1 cellular context compared by ENCODE assay signal in the genomic region with DNA sequence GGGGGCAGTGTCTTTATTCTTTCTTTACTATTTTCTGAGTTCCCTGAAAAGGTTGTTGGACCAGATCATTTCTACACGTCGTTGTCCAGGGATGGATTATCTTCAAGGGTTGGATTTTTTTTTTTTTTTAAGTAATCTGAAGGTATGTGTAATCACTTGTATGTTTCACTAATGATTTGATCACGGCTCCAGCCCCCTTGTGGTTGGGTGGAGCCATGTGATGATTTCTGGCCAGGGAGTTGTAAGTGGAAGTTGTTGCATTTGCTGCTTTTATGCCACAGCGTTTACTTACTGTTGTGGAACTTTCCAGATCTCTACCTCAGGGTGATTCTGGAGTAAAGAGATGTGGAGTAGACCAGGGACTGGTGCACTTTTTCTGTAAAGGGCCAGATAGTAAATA.
TF ChIP-seq lines count a peak whose summit lies in the region.

No MANE protein-coding gene starts in this region.

TF ChIP-seq in H1, 55 proteins besides CTCF, POLR2A, EP300 and RAD21:
- TF ChIP-seq SIRT6 (IDR thresholded peaks at IDR 0.05; ENCODE audit: low read length) = no peak
- no peak for TF ChIP-seq EGR1 (IDR thresholded peaks at IDR 0.05; ENCODE audit: borderline replicate concordance, low read depth, low read length)
- TF ChIP-seq, protein P1, sequence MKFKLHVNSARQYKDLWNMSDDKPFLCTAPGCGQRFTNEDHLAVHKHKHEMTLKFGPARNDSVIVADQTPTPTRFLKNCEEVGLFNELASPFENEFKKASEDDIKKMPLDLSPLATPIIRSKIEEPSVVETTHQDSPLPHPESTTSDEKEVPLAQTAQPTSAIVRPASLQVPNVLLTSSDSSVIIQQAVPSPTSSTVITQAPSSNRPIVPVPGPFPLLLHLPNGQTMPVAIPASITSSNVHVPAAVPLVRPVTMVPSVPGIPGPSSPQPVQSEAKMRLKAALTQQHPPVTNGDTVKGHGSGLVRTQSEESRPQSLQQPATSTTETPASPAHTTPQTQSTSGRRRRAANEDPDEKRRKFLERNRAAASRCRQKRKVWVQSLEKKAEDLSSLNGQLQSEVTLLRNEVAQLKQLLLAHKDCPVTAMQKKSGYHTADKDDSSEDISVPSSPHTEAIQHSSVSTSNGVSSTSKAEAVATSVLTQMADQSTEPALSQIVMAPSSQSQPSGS (IDR thresholded peaks at IDR 0.05; ENCODE audit: low read length) = no peak
- no peak for TF ChIP-seq BACH1 (IDR thresholded peaks at IDR 0.05; ENCODE audit: low read length)
- TF ChIP-seq, protein P2, sequence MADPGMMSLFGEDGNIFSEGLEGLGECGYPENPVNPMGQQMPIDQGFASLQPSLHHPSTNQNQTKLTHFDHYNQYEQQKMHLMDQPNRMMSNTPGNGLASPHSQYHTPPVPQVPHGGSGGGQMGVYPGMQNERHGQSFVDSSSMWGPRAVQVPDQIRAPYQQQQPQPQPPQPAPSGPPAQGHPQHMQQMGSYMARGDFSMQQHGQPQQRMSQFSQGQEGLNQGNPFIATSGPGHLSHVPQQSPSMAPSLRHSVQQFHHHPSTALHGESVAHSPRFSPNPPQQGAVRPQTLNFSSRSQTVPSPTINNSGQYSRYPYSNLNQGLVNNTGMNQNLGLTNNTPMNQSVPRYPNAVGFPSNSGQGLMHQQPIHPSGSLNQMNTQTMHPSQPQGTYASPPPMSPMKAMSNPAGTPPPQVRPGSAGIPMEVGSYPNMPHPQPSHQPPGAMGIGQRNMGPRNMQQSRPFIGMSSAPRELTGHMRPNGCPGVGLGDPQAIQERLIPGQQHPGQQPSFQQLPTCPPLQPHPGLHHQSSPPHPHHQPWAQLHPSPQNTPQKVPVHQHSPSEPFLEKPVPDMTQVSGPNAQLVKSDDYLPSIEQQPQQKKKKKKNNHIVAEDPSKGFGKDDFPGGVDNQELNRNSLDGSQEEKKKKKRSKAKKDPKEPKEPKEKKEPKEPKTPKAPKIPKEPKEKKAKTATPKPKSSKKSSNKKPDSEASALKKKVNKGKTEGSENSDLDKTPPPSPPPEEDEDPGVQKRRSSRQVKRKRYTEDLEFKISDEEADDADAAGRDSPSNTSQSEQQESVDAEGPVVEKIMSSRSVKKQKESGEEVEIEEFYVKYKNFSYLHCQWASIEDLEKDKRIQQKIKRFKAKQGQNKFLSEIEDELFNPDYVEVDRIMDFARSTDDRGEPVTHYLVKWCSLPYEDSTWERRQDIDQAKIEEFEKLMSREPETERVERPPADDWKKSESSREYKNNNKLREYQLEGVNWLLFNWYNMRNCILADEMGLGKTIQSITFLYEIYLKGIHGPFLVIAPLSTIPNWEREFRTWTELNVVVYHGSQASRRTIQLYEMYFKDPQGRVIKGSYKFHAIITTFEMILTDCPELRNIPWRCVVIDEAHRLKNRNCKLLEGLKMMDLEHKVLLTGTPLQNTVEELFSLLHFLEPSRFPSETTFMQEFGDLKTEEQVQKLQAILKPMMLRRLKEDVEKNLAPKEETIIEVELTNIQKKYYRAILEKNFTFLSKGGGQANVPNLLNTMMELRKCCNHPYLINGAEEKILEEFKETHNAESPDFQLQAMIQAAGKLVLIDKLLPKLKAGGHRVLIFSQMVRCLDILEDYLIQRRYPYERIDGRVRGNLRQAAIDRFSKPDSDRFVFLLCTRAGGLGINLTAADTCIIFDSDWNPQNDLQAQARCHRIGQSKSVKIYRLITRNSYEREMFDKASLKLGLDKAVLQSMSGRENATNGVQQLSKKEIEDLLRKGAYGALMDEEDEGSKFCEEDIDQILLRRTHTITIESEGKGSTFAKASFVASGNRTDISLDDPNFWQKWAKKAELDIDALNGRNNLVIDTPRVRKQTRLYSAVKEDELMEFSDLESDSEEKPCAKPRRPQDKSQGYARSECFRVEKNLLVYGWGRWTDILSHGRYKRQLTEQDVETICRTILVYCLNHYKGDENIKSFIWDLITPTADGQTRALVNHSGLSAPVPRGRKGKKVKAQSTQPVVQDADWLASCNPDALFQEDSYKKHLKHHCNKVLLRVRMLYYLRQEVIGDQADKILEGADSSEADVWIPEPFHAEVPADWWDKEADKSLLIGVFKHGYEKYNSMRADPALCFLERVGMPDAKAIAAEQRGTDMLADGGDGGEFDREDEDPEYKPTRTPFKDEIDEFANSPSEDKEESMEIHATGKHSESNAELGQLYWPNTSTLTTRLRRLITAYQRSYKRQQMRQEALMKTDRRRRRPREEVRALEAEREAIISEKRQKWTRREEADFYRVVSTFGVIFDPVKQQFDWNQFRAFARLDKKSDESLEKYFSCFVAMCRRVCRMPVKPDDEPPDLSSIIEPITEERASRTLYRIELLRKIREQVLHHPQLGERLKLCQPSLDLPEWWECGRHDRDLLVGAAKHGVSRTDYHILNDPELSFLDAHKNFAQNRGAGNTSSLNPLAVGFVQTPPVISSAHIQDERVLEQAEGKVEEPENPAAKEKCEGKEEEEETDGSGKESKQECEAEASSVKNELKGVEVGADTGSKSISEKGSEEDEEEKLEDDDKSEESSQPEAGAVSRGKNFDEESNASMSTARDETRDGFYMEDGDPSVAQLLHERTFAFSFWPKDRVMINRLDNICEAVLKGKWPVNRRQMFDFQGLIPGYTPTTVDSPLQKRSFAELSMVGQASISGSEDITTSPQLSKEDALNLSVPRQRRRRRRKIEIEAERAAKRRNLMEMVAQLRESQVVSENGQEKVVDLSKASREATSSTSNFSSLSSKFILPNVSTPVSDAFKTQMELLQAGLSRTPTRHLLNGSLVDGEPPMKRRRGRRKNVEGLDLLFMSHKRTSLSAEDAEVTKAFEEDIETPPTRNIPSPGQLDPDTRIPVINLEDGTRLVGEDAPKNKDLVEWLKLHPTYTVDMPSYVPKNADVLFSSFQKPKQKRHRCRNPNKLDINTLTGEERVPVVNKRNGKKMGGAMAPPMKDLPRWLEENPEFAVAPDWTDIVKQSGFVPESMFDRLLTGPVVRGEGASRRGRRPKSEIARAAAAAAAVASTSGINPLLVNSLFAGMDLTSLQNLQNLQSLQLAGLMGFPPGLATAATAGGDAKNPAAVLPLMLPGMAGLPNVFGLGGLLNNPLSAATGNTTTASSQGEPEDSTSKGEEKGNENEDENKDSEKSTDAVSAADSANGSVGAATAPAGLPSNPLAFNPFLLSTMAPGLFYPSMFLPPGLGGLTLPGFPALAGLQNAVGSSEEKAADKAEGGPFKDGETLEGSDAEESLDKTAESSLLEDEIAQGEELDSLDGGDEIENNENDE (IDR thresholded peaks at IDR 0.05; ENCODE audit: insufficient replicate concordance, low read length) = no peak
- TF ChIP-seq GTF2F1 (IDR thresholded peaks at IDR 0.05; ENCODE audit: borderline replicate concordance, low read depth, low read length) = no peak
- no peak for TF ChIP-seq TEAD4 (IDR thresholded peaks at IDR 0.05; ENCODE audit: low read depth, low read length)
- no peak for TF ChIP-seq SIN3A (conservative IDR thresholded peaks at IDR 0.05 in 1 of 2, IDR thresholded peaks at IDR 0.05 in 1 of 2; ENCODE audit: low read depth in 1 of 2, low read length in 2 of 2)
